ENCODE assay signal across 1 cellular context in genomic region chr5:10446490-10446889, GRCh38.
TF ChIP-seq lines count a peak whose summit lies in the region.

No MANE protein-coding gene starts in this region.

TF ChIP-seq in K562, 482 proteins besides CTCF, POLR2A, EP300 and RAD21:
- TF ChIP-seq ZNF384 (IDR thresholded peaks at IDR 0.05; ENCODE audit: low read depth, low read length) (peak; percentile 62), ZNF143 (CRISPR knock-in tag; IDR thresholded peaks at IDR 0.05) (no peak), NELFE (IDR thresholded peaks at IDR 0.05; ENCODE audit: insufficient read depth, insufficient read length) (no peak)
